8 cellular contexts compared by ENCODE assay signal in genomic region chr6:33696538-33697518, GRCh38. TPM values are rescaled to one million over a fixed set of nuclear protein-coding genes. Genes with fewer than 3 reads are reported as not detected.
DNase-seq lines count a peak whose midpoint lies in the region; ATAC-seq, FAIRE-seq and TF ChIP-seq lines count a peak whose summit lies in the region.

No MANE protein-coding gene starts in this region.

- DNase-seq in DMS79 (lab: John Stamatoyannopoulos, UW) (peak; percentile 79), NCI-H128 (lab: John Stamatoyannopoulos, UW; ENCODE audit: unreplicated experiment) (peak; percentile 41), Right ventricle myocardium superior (peak; percentile 73), stomach (peak; percentile 77), 8988T (no peak), urothelium cell line (ENCODE audit: low spot score) (no peak)
- no peak for DNase-seq in activated T-cell treated with anti-CD3 and anti-CD28 coated beads, Interleukin-2, amount 50 U/mL, for 4 hours

- intact Hi-C loops in Right ventricle myocardium superior (cut with DNase I) = no loop called here
- intact Hi-C loops in stomach (cut with DNase I; ENCODE audit: low total_unique reads) = no loop called here

- no peak for TF ChIP-seq POLR2A in stomach (IDR thresholded peaks at IDR 0.05)

- no peaks in the 10 kb centered on the region for H3K9me3 Mint-ChIP-seq in activated T-cell treated with anti-CD3 and anti-CD28 coated beads, Interleukin-2, amount 50 U/mL, for 4 hours

- H3K27me3 ChIP-seq in stomach = no peaks in the 10 kb centered on the region

- H3K36me3 ChIP-seq in stomach = peaks cover 29 to 93% (median 77%) of the 10 kb centered on the region in 4 donors

- no peak for FAIRE-seq in urothelium cell line (lab: Jason Lieb, UNC)

- ATAC-seq in activated T-cell treated with anti-CD3 and anti-CD28 coated beads, Interleukin-2, amount 50 U/mL, for 4 hours = no peak
- ATAC-seq in Right ventricle myocardium superior (ENCODE audit: poor library complexity) = peak; percentile 9
- no peak for ATAC-seq in HG02973 (IDR thresholded peaks at IDR 0.05; ENCODE audit: unreplicated experiment)

- 32 to 44% (median 41%) methylated on average over 15 of the region's 15 CpGs for WGBS in stomach, 5 donors

- H3K36me3 Mint-ChIP-seq in activated T-cell treated with anti-CD3 and anti-CD28 coated beads, Interleukin-2, amount 50 U/mL, for 4 hours (ENCODE audit: insufficient read depth) = peaks cover 30% of the 10 kb centered on the region

- peak overlapping the region; percentile 40 to 77 (median 60) for H3K27ac ChIP-seq in stomach

- H3K4me3 Mint-ChIP-seq in activated T-cell treated with anti-CD3 and anti-CD28 coated beads, Interleukin-2, amount 50 U/mL, for 4 hours = peak overlapping the region; percentile 49

- H3K4me3 ChIP-seq in stomach = no peak overlapping the region

- H3K9me3 ChIP-seq in stomach = no peaks in the 10 kb centered on the region

- TF ChIP-seq CTCF in stomach (IDR thresholded peaks at IDR 0.05) = no peak

- H3K27me3 Mint-ChIP-seq in activated T-cell treated with anti-CD3 and anti-CD28 coated beads, Interleukin-2, amount 50 U/mL, for 4 hours (ENCODE audit: low read depth) = no peaks in the 10 kb centered on the region

- TF ChIP-seq EP300 in stomach (IDR thresholded peaks at IDR 0.05) = no peak

- H3K4me1 Mint-ChIP-seq in activated T-cell treated with anti-CD3 and anti-CD28 coated beads, Interleukin-2, amount 50 U/mL, for 4 hours (ENCODE audit: low read depth) = peaks cover 75% of the 10 kb centered on the region

- peaks cover 32 to 72% (median 43%) of the 10 kb centered on the region in 4 donors for H3K4me1 ChIP-seq in stomach

RNA-seq across cellular contexts. Expression of gene UQCC2, which starts 14.7 kb away (rescaled TPM):
- 100 to 1,000 TPM; 108 to 142 (median 110) TPM for total RNA-seq in activated T-cell treated with anti-CD3 and anti-CD28 coated beads, Interleukin-2, amount 50 U/mL, for 4 hours
- total RNA-seq in Right ventricle myocardium superior = 208 TPM
- total RNA-seq in stomach = 10 to 100 TPM in 3 of 5 donors, 1 to 10 TPM in 2; 4.7 to 25.4 (median 15.4) TPM
- polyA plus RNA-seq in stomach = 100 to 1,000 TPM in 1 of 3 donors, 10 to 100 TPM in 2; 83.1 to 109 (median 93.7) TPM

RNA-seq across cellular contexts. Expression of gene IP6K3, which starts 49.9 kb away (rescaled TPM):
- total RNA-seq in activated T-cell treated with anti-CD3 and anti-CD28 coated beads, Interleukin-2, amount 50 U/mL, for 4 hours = not detected
- total RNA-seq in Right ventricle myocardium superior (44.2 TPM), stomach (10 to 100 TPM in 1 of 5 donors, 1 to 10 TPM in 1, under 1 TPM in 1, not detected in 2; 0.58 to 73.5 (median 1.1) TPM)
- 1 to 10 TPM; 1.3 to 3.4 (median 2.5) TPM for polyA plus RNA-seq in stomach

Comparison
In these comparisons a context has a peak if more than half of its experiments do, and no peak if none do; other contexts are left out.
1. DNase-seq: peak in DMS79 (single experiment), NCI-H128 (single experiment), Right ventricle myocardium superior (single experiment) and stomach (single experiment); none in activated T-cell treated with anti-CD3 and anti-CD28 coated beads, Interleukin-2, amount 50 U/mL, for 4 hours (single experiment), 8988T (single experiment) and urothelium cell line (single experiment).